Comparison of ENCODE assay signal across 10 cellular contexts in genomic region chr15:67110400-67110799, GRCh38. TPM values are rescaled to one million over a fixed set of nuclear protein-coding genes. Genes with fewer than 3 reads are reported as not detected.
A peak's percentile ranks its signal among the peaks of the same experiment; 100 is the strongest.
DNase-seq lines count a peak whose midpoint lies in the region; ATAC-seq, FAIRE-seq and TF ChIP-seq lines count a peak whose summit lies in the region.
"Had no signal": no experiment of that assay in that cellular context is flagged by ENCODE, and none has a peak within 500 bp of the region (broad histone marks: within the 10 kb centered on the region; RNA-seq: fewer than 3 reads in every experiment).

No MANE protein-coding gene starts in this region.

- no peak for TF ChIP-seq POLR2A in gastrocnemius medialis (IDR thresholded peaks at IDR 0.05)

- peaks cover 56% of the 10 kb centered on the region for H3K4me1 Mint-ChIP-seq in brain

- ATAC-seq in GM18508 (IDR thresholded peaks at IDR 0.05; ENCODE audit: insufficient read depth, unreplicated experiment) (peak; percentile 40), HG02938 (IDR thresholded peaks at IDR 0.05; ENCODE audit: unreplicated experiment) (peak; percentile 53), gastrocnemius medialis (no peak)

- no peak for FAIRE-seq in HTR-8/SVneo (lab: Jason Lieb, UNC)

- TF ChIP-seq CTCF in brain (conservative IDR thresholded peaks at IDR 0.05) (no peak), gastrocnemius medialis (IDR thresholded peaks at IDR 0.05 in 4 of 5, conservative IDR thresholded peaks at IDR 0.05 in 1 of 5) (no peak)

- H3K27ac Mint-ChIP-seq in brain, result peak overlapping the region in 3 of 5 experiments; percentile 4 to 44 (median 15)

- H3K9me3 Mint-ChIP-seq in brain, result peaks cover 13 to 25% (median 17%) of the 10 kb centered on the region in 5 experiments

- H3K27me3 Mint-ChIP-seq in brain, result no peaks in the 10 kb centered on the region
- H3K27me3 Mint-ChIP-seq: stimulated activated naive CD8-positive, alpha-beta T cell treated with anti-CD3 and anti-CD28 coated beads, Interleukin-15, Interleukin-2, amounts not matched to agents 100 ng/mL and 50 ng/mL, for 24 hours had no signal

- H3K27me3 ChIP-seq in gastrocnemius medialis, result no peaks in the 10 kb centered on the region

- H3K27ac ChIP-seq in gastrocnemius medialis, result peak overlapping the region; percentile 61 to 93 (median 66)

- no peak overlapping the region for H3K4me3 Mint-ChIP-seq in brain
- H3K4me3 Mint-ChIP-seq: neural crest cell; stimulated activated naive CD8-positive, alpha-beta T cell treated with anti-CD3 and anti-CD28 coated beads, Interleukin-15, Interleukin-2, amounts not matched to agents 100 ng/mL and 50 ng/mL, for 24 hours had no signal

- H3K36me3 ChIP-seq in gastrocnemius medialis, result no peaks in the 10 kb centered on the region

- H3K36me3 Mint-ChIP-seq in brain, result peaks cover 30% of the 10 kb centered on the region

- in situ Hi-C loops in gastrocnemius medialis (cut with MboI; ENCODE audit: low sequenced_read_pairs in 4 of 4), result no loop called here

- no peaks in the 10 kb centered on the region for H3K9me3 ChIP-seq in gastrocnemius medialis

- intact Hi-C loops in gastrocnemius medialis (cut with DNase I; ENCODE audit: low total_unique reads), result no loop called here

- no peak for DNase-seq in gastrocnemius medialis
- no peak for DNase-seq in HTR-8/SVneo (ENCODE audit: insufficient read length, low spot score)
- no peak for DNase-seq in T1000 (lab: John Stamatoyannopoulos, UW)
- DNase-seq in mucosa of gallbladder (ENCODE audit: low spot score), result no peak
- DNase-seq: effector CD8-positive, alpha-beta T cell had no signal

- H3K4me1 ChIP-seq in gastrocnemius medialis, result peaks cover 76 to 87% of the 10 kb centered on the region in 2 donors

- no peak overlapping the region for H3K4me3 ChIP-seq in gastrocnemius medialis

RNA-seq across cellular contexts. Expression of gene SMAD3, which starts 45.0 kb away (rescaled TPM):
- polyA plus RNA-seq in brain (ENCODE audit: insufficient read depth, low read depth, low replicate concordance), result 7.8 TPM
- total RNA-seq in gastrocnemius medialis (10 to 100 TPM; 15.9 to 61.7 (median 26.3) TPM), mucosa of gallbladder (59.0 TPM)

Comparison
In these comparisons a context has a peak if more than half of its experiments do, and no peak if none do; other contexts are left out.
1. ATAC-seq: peak in GM18508 (single experiment) and HG02938 (single experiment); none in gastrocnemius medialis (0 of 2).